In the genomic region with DNA sequence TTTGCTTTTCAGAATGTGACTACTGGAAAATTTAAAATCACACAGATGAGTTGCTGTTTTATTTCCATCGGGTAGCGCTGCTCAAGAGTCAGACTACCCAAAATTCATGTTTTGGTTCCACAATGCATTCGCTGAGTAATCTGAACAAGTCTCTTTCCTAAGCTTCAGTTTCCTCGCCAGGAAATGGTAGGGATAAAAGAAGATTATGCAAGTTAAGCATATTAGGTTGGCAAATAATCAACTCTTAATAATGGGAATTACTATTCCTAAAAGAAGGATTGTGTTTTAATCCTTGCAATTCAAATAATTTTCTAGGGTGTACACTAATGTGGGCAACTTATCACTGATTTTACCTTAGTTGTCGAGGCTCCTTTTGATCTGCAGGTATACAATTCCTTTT, we compare ENCODE assay signal across 9 cellular contexts.
"Had no signal": no experiment of that assay in that cellular context is flagged by ENCODE, and none has a peak within 500 bp of the region (broad histone marks: within the 10 kb centered on the region; RNA-seq: fewer than 3 reads in every experiment).

No MANE protein-coding gene starts in this region.

- H3K4me3 Mint-ChIP-seq: GM23338, H9 had no signal

- H3K4me3 ChIP-seq: GM23338, K562 had no signal

- ATAC-seq: GM23338, K562 had no signal

- H3K4me2 ChIP-seq: GM23338 had no signal

- H3K27ac ChIP-seq: HL-60 had no signal

- H3K9me3 Mint-ChIP-seq: GM23338, H9 had no signal

- H3K27ac Mint-ChIP-seq: H9 had no signal

- DNase-seq: H9, HCEC 1CT, IMR-90, KG1 had no signal

- FAIRE-seq: H1, H54, K562 had no signal
